In genomic region chr4:102827674-102828496, GRCh38 we compare ENCODE assay signal across 1 cellular context.
TF ChIP-seq lines count a peak whose summit lies in the region.

No MANE protein-coding gene starts in this region.

TF ChIP-seq in HepG2, 621 proteins besides CTCF, POLR2A, EP300 and RAD21 (continued from another document and continues in another):
- TF ChIP-seq IRF2 (CRISPR knock-in tag; IDR thresholded peaks at IDR 0.05) (no peak; the same call in 1 of the 2 replicates), KLF6 (CRISPR knock-in tag; IDR thresholded peaks at IDR 0.05) (peak; percentile 76; the same call in 1 of the 2 replicates), ZSCAN21 (CRISPR knock-in tag; IDR thresholded peaks at IDR 0.05; ENCODE audit: borderline replicate concordance) (peak; percentile 34; the same call in 1 of the 2 replicates), HDAC2 (CRISPR knock-in tag; IDR thresholded peaks at IDR 0.05) (peak; percentile 38), ZNF431 (CRISPR knock-in tag; IDR thresholded peaks at IDR 0.05; ENCODE audit: borderline replicate concordance, low read depth) (peak; percentile 81), NR2F1 (CRISPR knock-in tag; IDR thresholded peaks at IDR 0.05) (0 out of 4 replicates have a peak, but pooled peaks of 1 of the 2 experiments have one; percentile 7), NAIF1 (CRISPR knock-in tag; IDR thresholded peaks at IDR 0.05; ENCODE audit: borderline replicate concordance) (peak; percentile 20), PPARG (CRISPR knock-in tag; conservative IDR thresholded peaks at IDR 0.05) (peak; percentile 39; the same call in 1 of the 2 replicates), MXD4 (CRISPR knock-in tag; IDR thresholded peaks at IDR 0.05) (peak; percentile 66; the same call in 1 of the 2 replicates), ZNF672 (CRISPR knock-in tag; IDR thresholded peaks at IDR 0.05) (no peak; the same call in 1 of the 2 replicates), ATF7-NPFF (CRISPR knock-in tag; IDR thresholded peaks at IDR 0.05; ENCODE audit: low read depth) (peak; percentile 65; the same call in 1 of the 2 replicates), ZEB1 (IDR thresholded peaks at IDR 0.05; ENCODE audit: insufficient replicate concordance, low read depth) (peak; percentile 85), ETS1 (CRISPR knock-in tag; IDR thresholded peaks at IDR 0.05) (0 out of 2 replicates have a peak, but pooled peaks have one; percentile 5), IKZF4 (CRISPR knock-in tag; IDR thresholded peaks at IDR 0.05; ENCODE audit: borderline replicate concordance, low read depth, not compliant biosample characterization) (peak; percentile 9), RFXAP (CRISPR knock-in tag; IDR thresholded peaks at IDR 0.05; ENCODE audit: borderline replicate concordance) (peak; percentile 60), ZFP91 (CRISPR knock-in tag; IDR thresholded peaks at IDR 0.05; ENCODE audit: borderline replicate concordance) (peak; percentile 15; the same call in 1 of the 2 replicates), MYNN (CRISPR knock-in tag; IDR thresholded peaks at IDR 0.05; ENCODE audit: low read depth) (no peak), HOXD1 (CRISPR knock-in tag; IDR thresholded peaks at IDR 0.05) (no peak), ARID3A (IDR thresholded peaks at IDR 0.05; ENCODE audit: low read depth, low read length) (peak; percentile 74; the same call in 1 of the 2 replicates), NR2F6 (IDR thresholded peaks at IDR 0.05) (no peak), NR2F6 (CRISPR knock-in tag; IDR thresholded peaks at IDR 0.05) (0 out of 2 replicates have a peak, but pooled peaks have one; percentile 3), REPIN1 (CRISPR knock-in tag; IDR thresholded peaks at IDR 0.05; ENCODE audit: borderline replicate concordance, low read depth) (peak; percentile 61; the same call in 1 of the 2 replicates), NR2C2 (CRISPR knock-in tag; IDR thresholded peaks at IDR 0.05; ENCODE audit: borderline replicate concordance) (peak; percentile 59; the same call in 1 of the 2 replicates), NKX3-1 (CRISPR knock-in tag; IDR thresholded peaks at IDR 0.05) (0 out of 2 replicates have a peak, but pooled peaks have one; percentile 10), ZNF674 (CRISPR knock-in tag; IDR thresholded peaks at IDR 0.05; ENCODE audit: low read depth) (no peak), ZNF781 (CRISPR knock-in tag; IDR thresholded peaks at IDR 0.05; ENCODE audit: borderline replicate concordance, not compliant biosample characterization) (peak; percentile 59), RNF2 (conservative IDR thresholded peaks at IDR 0.05; ENCODE audit: low read depth) (0 out of 2 replicates have a peak, but pooled peaks have one; percentile 64), FUBP1 (CRISPR knock-in tag; IDR thresholded peaks at IDR 0.05; ENCODE audit: borderline replicate concordance) (no peak), PHF20 (CRISPR knock-in tag; IDR thresholded peaks at IDR 0.05) (peak; percentile 51; the same call in 1 of the 2 replicates), SMAD9 (CRISPR knock-in tag; IDR thresholded peaks at IDR 0.05) (no peak)
- TF ChIP-seq, protein P1, sequence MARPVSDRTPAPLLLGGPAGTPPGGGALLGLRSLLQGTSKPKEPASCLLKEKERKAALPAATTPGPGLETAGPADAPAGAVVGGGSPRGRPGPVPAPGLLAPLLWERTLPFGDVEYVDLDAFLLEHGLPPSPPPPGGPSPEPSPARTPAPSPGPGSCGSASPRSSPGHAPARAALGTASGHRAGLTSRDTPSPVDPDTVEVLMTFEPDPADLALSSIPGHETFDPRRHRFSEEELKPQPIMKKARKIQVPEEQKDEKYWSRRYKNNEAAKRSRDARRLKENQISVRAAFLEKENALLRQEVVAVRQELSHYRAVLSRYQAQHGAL (CRISPR knock-in tag; IDR thresholded peaks at IDR 0.05; ENCODE audit: not compliant biosample characterization), result no peak
- TF ChIP-seq, protein P2, sequence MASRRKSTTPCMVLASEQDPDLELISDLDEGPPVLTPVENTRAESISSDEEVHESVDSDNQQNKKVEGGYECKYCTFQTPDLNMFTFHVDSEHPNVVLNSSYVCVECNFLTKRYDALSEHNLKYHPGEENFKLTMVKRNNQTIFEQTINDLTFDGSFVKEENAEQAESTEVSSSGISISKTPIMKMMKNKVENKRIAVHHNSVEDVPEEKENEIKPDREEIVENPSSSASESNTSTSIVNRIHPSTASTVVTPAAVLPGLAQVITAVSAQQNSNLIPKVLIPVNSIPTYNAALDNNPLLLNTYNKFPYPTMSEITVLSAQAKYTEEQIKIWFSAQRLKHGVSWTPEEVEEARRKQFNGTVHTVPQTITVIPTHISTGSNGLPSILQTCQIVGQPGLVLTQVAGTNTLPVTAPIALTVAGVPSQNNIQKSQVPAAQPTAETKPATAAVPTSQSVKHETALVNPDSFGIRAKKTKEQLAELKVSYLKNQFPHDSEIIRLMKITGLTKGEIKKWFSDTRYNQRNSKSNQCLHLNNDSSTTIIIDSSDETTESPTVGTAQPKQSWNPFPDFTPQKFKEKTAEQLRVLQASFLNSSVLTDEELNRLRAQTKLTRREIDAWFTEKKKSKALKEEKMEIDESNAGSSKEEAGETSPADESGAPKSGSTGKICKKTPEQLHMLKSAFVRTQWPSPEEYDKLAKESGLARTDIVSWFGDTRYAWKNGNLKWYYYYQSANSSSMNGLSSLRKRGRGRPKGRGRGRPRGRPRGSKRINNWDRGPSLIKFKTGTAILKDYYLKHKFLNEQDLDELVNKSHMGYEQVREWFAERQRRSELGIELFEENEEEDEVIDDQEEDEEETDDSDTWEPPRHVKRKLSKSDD (CRISPR knock-in tag; IDR thresholded peaks at IDR 0.05; ENCODE audit: low read depth), result peak; percentile 82
- TF ChIP-seq, protein P3, sequence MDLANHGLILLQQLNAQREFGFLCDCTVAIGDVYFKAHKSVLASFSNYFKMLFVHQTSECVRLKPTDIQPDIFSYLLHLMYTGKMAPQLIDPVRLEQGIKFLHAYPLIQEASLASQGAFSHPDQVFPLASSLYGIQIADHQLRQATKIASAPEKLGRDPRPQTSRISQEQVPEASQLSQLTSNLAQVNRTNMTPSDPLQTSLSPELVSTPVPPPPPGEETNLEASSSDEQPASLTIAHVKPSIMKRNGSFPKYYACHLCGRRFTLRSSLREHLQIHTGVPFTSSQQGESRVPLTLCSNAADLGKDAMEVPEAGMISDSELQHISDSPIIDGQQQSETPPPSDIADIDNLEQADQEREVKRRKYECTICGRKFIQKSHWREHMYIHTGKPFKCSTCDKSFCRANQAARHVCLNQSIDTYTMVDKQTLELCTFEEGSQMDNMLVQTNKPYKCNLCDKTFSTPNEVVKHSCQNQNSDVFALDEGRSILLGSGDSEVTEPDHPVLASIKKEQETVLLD (CRISPR knock-in tag; IDR thresholded peaks at IDR 0.05; ENCODE audit: low read depth), result no peak; the same call in 1 of the 2 replicates
- TF ChIP-seq, protein P4, sequence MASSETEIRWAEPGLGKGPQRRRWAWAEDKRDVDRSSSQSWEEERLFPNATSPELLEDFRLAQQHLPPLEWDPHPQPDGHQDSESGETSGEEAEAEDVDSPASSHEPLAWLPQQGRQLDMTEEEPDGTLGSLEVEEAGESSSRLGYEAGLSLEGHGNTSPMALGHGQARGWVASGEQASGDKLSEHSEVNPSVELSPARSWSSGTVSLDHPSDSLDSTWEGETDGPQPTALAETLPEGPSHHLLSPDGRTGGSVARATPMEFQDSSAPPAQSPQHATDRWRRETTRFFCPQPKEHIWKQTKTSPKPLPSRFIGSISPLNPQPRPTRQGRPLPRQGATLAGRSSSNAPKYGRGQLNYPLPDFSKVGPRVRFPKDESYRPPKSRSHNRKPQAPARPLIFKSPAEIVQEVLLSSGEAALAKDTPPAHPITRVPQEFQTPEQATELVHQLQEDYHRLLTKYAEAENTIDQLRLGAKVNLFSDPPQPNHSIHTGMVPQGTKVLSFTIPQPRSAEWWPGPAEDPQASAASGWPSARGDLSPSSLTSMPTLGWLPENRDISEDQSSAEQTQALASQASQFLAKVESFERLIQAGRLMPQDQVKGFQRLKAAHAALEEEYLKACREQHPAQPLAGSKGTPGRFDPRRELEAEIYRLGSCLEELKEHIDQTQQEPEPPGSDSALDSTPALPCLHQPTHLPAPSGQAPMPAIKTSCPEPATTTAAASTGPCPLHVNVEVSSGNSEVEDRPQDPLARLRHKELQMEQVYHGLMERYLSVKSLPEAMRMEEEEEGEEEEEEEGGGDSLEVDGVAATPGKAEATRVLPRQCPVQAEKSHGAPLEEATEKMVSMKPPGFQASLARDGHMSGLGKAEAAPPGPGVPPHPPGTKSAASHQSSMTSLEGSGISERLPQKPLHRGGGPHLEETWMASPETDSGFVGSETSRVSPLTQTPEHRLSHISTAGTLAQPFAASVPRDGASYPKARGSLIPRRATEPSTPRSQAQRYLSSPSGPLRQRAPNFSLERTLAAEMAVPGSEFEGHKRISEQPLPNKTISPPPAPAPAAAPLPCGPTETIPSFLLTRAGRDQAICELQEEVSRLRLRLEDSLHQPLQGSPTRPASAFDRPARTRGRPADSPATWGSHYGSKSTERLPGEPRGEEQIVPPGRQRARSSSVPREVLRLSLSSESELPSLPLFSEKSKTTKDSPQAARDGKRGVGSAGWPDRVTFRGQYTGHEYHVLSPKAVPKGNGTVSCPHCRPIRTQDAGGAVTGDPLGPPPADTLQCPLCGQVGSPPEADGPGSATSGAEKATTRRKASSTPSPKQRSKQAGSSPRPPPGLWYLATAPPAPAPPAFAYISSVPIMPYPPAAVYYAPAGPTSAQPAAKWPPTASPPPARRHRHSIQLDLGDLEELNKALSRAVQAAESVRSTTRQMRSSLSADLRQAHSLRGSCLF (CRISPR knock-in tag; IDR thresholded peaks at IDR 0.05; ENCODE audit: borderline replicate concordance), result no peak; the same call in 1 of the 2 replicates
- TF ChIP-seq, protein P5, sequence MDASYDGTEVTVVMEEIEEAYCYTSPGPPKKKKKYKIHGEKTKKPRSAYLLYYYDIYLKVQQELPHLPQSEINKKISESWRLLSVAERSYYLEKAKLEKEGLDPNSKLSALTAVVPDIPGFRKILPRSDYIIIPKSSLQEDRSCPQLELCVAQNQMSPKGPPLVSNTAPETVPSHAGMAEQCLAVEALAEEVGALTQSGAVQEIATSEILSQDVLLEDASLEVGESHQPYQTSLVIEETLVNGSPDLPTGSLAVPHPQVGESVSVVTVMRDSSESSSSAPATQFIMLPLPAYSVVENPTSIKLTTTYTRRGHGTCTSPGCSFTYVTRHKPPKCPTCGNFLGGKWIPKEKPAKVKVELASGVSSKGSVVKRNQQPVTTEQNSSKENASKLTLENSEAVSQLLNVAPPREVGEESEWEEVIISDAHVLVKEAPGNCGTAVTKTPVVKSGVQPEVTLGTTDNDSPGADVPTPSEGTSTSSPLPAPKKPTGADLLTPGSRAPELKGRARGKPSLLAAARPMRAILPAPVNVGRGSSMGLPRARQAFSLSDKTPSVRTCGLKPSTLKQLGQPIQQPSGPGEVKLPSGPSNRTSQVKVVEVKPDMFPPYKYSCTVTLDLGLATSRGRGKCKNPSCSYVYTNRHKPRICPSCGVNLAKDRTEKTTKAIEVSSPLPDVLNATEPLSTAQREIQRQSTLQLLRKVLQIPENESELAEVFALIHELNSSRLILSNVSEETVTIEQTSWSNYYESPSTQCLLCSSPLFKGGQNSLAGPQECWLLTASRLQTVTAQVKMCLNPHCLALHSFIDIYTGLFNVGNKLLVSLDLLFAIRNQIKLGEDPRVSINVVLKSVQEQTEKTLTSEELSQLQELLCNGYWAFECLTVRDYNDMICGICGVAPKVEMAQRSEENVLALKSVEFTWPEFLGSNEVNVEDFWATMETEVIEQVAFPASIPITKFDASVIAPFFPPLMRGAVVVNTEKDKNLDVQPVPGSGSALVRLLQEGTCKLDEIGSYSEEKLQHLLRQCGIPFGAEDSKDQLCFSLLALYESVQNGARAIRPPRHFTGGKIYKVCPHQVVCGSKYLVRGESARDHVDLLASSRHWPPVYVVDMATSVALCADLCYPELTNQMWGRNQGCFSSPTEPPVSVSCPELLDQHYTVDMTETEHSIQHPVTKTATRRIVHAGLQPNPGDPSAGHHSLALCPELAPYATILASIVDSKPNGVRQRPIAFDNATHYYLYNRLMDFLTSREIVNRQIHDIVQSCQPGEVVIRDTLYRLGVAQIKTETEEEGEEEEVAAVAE (CRISPR knock-in tag; IDR thresholded peaks at IDR 0.05; ENCODE audit: borderline replicate concordance), result peak; percentile 68; the same call in 1 of the 2 replicates
